In the genomic region with DNA sequence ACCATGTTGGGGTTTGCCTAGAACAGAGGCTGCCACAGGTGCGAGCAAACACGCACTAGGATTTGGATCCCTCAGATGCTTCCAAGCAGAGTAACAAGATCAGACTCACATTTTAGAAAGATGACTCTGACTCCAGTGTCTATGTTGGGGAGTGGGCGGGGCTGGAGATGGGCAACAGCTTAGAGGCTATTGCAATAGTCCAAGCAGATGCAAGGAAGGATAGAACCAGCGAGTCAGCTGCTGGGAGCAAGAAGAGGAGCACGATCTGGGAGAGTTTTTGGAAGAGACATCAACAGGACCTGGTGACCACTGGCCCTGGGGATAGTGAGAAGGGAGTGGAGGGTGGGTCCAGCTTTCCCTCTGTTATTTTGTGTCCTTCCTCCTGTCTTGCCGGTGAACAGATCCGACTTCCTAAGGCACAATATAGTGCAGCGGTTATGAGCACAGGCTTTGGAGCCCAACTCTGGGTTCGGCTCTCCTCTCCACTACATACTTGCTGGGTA, we compare ENCODE assay signal across 13 cellular contexts. TPM values are rescaled to one million over a fixed set of nuclear protein-coding genes. Genes with fewer than 3 reads are reported as not detected.
DNase-seq lines count a peak whose midpoint lies in the region; ATAC-seq, FAIRE-seq and TF ChIP-seq lines count a peak whose summit lies in the region.
"Had no signal": no experiment of that assay in that cellular context is flagged by ENCODE, and none has a peak within 500 bp of the region (broad histone marks: within the 10 kb centered on the region; RNA-seq: fewer than 3 reads in every experiment).

No MANE protein-coding gene starts in this region.

- BruUV-seq in A673 (replicated peaks; lab: Mats Ljungman, UMichigan) = no TSS peak

- no peak overlapping the region for H3K23ac ChIP-seq in mesenchymal stem cell (ENCODE audit: low read length in 2 of 2)

- peak overlapping the region; percentile 38 to 81 for H2BK12ac ChIP-seq in mesenchymal stem cell (ENCODE audit: low read length in 2 of 2)

- intact Hi-C loops in A673 (cut with micrococcal nuclease; ENCODE audit: unreplicated experiment) (no loop called here), transverse colon (cut with DNase I; ENCODE audit: low total_unique reads) (loop anchor here (10.0 kb wide), 1 partner anchor 67 kb away; no protein-coding TSS in a partner anchor)

- POLR2A ChIA-PET in A673 (lab: Charles Lee; ENCODE audit: low non-redundant PET) = no interaction called here
- POLR2A ChIA-PET in HEK293 (lab: Yijun Ruan, JAX) = interaction anchor here (0.5 to 4.0 kb wide), 3 partner anchors 111 to 183 kb away, joined by 4 to 18 read pairs (median 8); a partner anchor contains a TSS

- H3K36me3 ChIP-seq in A673 (ENCODE audit: insufficient read depth, low read length, poor library complexity, severe bottlenecking) = no peaks in the 10 kb centered on the region
- H3K36me3 ChIP-seq in HEK293 (ENCODE audit: control insufficient read depth in 2 of 2, insufficient read depth in 1 of 2, low read length in 2 of 2) = no peaks in the 10 kb centered on the region
- no peaks in the 10 kb centered on the region for H3K36me3 ChIP-seq in bronchial epithelial cell (ENCODE audit: control insufficient read depth, insufficient read depth, low read length)
- no peaks in the 10 kb centered on the region for H3K36me3 ChIP-seq in mesenchymal stem cell (ENCODE audit: control insufficient read depth in 1 of 2, insufficient read depth in 2 of 2, low read depth in 1 of 2, low read length in 2 of 2)
- no peaks in the 10 kb centered on the region for H3K36me3 ChIP-seq in transverse colon
- H3K36me3 ChIP-seq: brain microvascular endothelial cell had no signal

- no peak for TF ChIP-seq POLR2A in transverse colon (IDR thresholded peaks at IDR 0.05)

- H3K79me1 ChIP-seq in mesenchymal stem cell (replicated peaks; ENCODE audit: low read length, poor library complexity, severe bottlenecking) = no peaks in the 10 kb centered on the region

- ATAC-seq in GM21447 (IDR thresholded peaks at IDR 0.05; ENCODE audit: unreplicated experiment) = no peak

- no peak overlapping the region for H3K27ac ChIP-seq in A673 (ENCODE audit: low read depth, low read length, poor library complexity, severe bottlenecking)
- H3K27ac ChIP-seq in HEK293 (ENCODE audit: extremely low read depth, low read depth, low read length) = no peak overlapping the region
- no peak overlapping the region for H3K27ac ChIP-seq in mesenchymal stem cell (ENCODE audit: low read length, poor library complexity, severe bottlenecking)
- H3K27ac ChIP-seq in transverse colon = no peak overlapping the region
- H3K27ac ChIP-seq: brain microvascular endothelial cell, parathyroid adenoma had no signal

- in situ Hi-C loops in transverse colon (cut with MboI; ENCODE audit: low pct_ligation_motif_present in 1 of 4, low pct_unique_long_range_greater_than_20kb in 1 of 4, low sequenced_read_pairs in 3 of 4) = loop anchor here in 1 of 4 donors (10.0 kb wide), 1 partner anchor 147 kb away; no protein-coding TSS in a partner anchor

- no peak overlapping the region for H4K8ac ChIP-seq in mesenchymal stem cell (ENCODE audit: low read length)

- no peak overlapping the region for H2BK5ac ChIP-seq in mesenchymal stem cell (ENCODE audit: low read depth, low read length, poor library complexity, severe bottlenecking)

- FAIRE-seq in bronchial epithelial cell (lab: Jason Lieb, UNC) = no peak

- peak overlapping the region; percentile 76 for H2BK15ac ChIP-seq in mesenchymal stem cell (ENCODE audit: low read depth, poor library complexity, severe bottlenecking)

- H2AFZ ChIP-seq in mesenchymal stem cell (ENCODE audit: low read depth, low read length) = no peak overlapping the region
- H2AFZ ChIP-seq: parathyroid adenoma had no signal

- TF ChIP-seq CTCF in A673 (conservative IDR thresholded peaks at IDR 0.05; ENCODE audit: low read depth, low read length) = no peak
- TF ChIP-seq CTCF in HEK293 (tag by site-specific recombination; IDR thresholded peaks at IDR 0.05) = no peak
- TF ChIP-seq CTCF in bronchial epithelial cell (IDR thresholded peaks at IDR 0.05; ENCODE audit: insufficient read depth, low read length, severe bottlenecking) = no peak
- TF ChIP-seq CTCF in transverse colon (IDR thresholded peaks at IDR 0.05) = no peak

- H3K9me3 ChIP-seq in A673 (ENCODE audit: low read depth, low read length, poor library complexity, severe bottlenecking) = no peaks in the 10 kb centered on the region
- H3K9me3 ChIP-seq in HEK293 (ENCODE audit: control insufficient read depth, insufficient read depth, low read depth, low read length) = no peaks in the 10 kb centered on the region
- H3K9me3 ChIP-seq in mesenchymal stem cell (ENCODE audit: control insufficient read depth, low read length) = no peaks in the 10 kb centered on the region
- no peaks in the 10 kb centered on the region for H3K9me3 ChIP-seq in transverse colon

- H2BK120ac ChIP-seq in mesenchymal stem cell (ENCODE audit: low read depth, low read length) = no peak overlapping the region

- peak overlapping the region; percentile 15 for H4K91ac ChIP-seq in mesenchymal stem cell (ENCODE audit: low read length)

- H3K4me3 ChIP-seq in A673 (ENCODE audit: low read depth, low read length, poor library complexity, severe bottlenecking) (no peak overlapping the region), HEK293 (ENCODE audit: low read depth, low read length) (no peak overlapping the region), bronchial epithelial cell (ENCODE audit: low read depth, low read length) (no peak overlapping the region), mesenchymal stem cell (ENCODE audit: insufficient read depth in 1 of 2, low read depth in 1 of 2, low read length in 2 of 2) (no peak overlapping the region), transverse colon (no peak overlapping the region)

- peak overlapping the region; percentile 10 for H2AK5ac ChIP-seq in mesenchymal stem cell (ENCODE audit: low read length, severe bottlenecking)

- WGBS in mesenchymal stem cell = 82% methylated on average over 8 of the region's 9 CpGs
- 88 to 100% methylated on average over 2 to 9 of the region's 9 CpGs for WGBS in transverse colon (ENCODE audit: low coverage in 1 of 2), 2 donors

- peak; percentile 29 for DNase-seq in A673 (ENCODE audit: low spot score)
- DNase-seq in bronchial epithelial cell (ENCODE audit: low read depth) = peak; percentile 69
- peak; percentile 68 for DNase-seq in mesenchymal stem cell
- no peak for DNase-seq in anterior cingulate cortex (lab: John Stamatoyannopoulos, UW)
- DNase-seq in transverse colon = no peak
- no peak for DNase-seq in activated gamma-delta T cell treated with Interleukin-2 at 50 U/mL for 16 hours
- DNase-seq: activated CD4-positive, alpha-beta T cell treated with anti-CD3 and anti-CD28 coated beads, Interleukin-2, amount 50 U/mL, for 48 hours; brain microvascular endothelial cell; DMS53; NCI-H2171 treated with DMSO at 0.1 percent for 48 hours had no signal

- H3K14ac ChIP-seq in mesenchymal stem cell (ENCODE audit: low read length in 2 of 2) = peak overlapping the region in 1 of 2 experiments; percentile 8

- no peaks in the 10 kb centered on the region for H3K27me3 ChIP-seq in A673 (replicated peaks; ENCODE audit: insufficient read depth, low read depth, low read length, poor library complexity)
- no peaks in the 10 kb centered on the region for H3K27me3 ChIP-seq in bronchial epithelial cell (ENCODE audit: control insufficient read depth, insufficient read depth, low read length)
- H3K27me3 ChIP-seq in mesenchymal stem cell (ENCODE audit: control insufficient read depth in 1 of 2, insufficient read depth in 1 of 2, low read length in 2 of 2) = no peaks in the 10 kb centered on the region
- H3K27me3 ChIP-seq in transverse colon = no peaks in the 10 kb centered on the region
- H3K27me3 ChIP-seq: brain microvascular endothelial cell had no signal

- H3K9ac ChIP-seq in mesenchymal stem cell (ENCODE audit: low read length) = no peak overlapping the region
- H3K9ac ChIP-seq: parathyroid adenoma had no signal

- peaks cover 14% of the 10 kb centered on the region for H3K4me1 ChIP-seq in A673 (ENCODE audit: insufficient read depth, low read length, poor library complexity, severe bottlenecking)
- peaks cover 6% of the 10 kb centered on the region; the same call in 1 of the 2 replicates for H3K4me1 ChIP-seq in HEK293 (ENCODE audit: control insufficient read depth, insufficient read depth, low read length)
- peaks cover 22% of the 10 kb centered on the region for H3K4me1 ChIP-seq in mesenchymal stem cell (ENCODE audit: control insufficient read depth, insufficient read depth, low read depth, low read length)
- peaks cover 8 to 12% (median 9%) of the 10 kb centered on the region in 4 donors for H3K4me1 ChIP-seq in transverse colon
- H3K4me1 ChIP-seq: parathyroid adenoma had no signal

- H3K4ac ChIP-seq in mesenchymal stem cell (ENCODE audit: low read depth in 1 of 2, low read length in 2 of 2) = peak overlapping the region in 1 of 2 experiments; percentile 43

- H3K18ac ChIP-seq in mesenchymal stem cell (ENCODE audit: low read depth in 1 of 2, low read length in 2 of 2) = peak overlapping the region in 1 of 2 experiments; percentile 35

- CTCF ChIA-PET in A673 (lab: Charles Lee) = interaction anchor here (1.8 kb wide), 1 partner anchor 152 kb away, joined by 6 read pairs; no protein-coding TSS in a partner anchor
- CTCF ChIA-PET in HEK293 (lab: Yijun Ruan, JAX) = interaction anchor here (0.6 to 20.6 kb wide), 10 partner anchors 11 to 150 kb away, joined by 3 to 380 read pairs (median 4); a partner anchor contains a TSS

- no peak overlapping the region for H3K4me2 ChIP-seq in mesenchymal stem cell (ENCODE audit: low read length, poor library complexity, severe bottlenecking)

- no peak for TF ChIP-seq EP300 in transverse colon (IDR thresholded peaks at IDR 0.05; ENCODE audit: low read depth)

TF ChIP-seq in HEK293, 187 proteins besides CTCF, POLR2A, EP300 and RAD21:
- TF ChIP-seq ZFHX2 (tag by site-specific recombination; conservative IDR thresholded peaks at IDR 0.05) = 0 out of 2 replicates have a peak, but pooled peaks have one; percentile 9
- TF ChIP-seq ZNF514 (tag by site-specific recombination; IDR thresholded peaks at IDR 0.05) = no peak
- no peak for TF ChIP-seq ZNF146 (tag by site-specific recombination; IDR thresholded peaks at IDR 0.05)
- 0 out of 2 replicates have a peak, but pooled peaks have one; percentile 34 for TF ChIP-seq SCRT2 (tag by site-specific recombination; IDR thresholded peaks at IDR 0.05)
TF ChIP-seq in HEK293: peak in this region for 2.

RNA-seq across cellular contexts. Expression of a gene that starts 52.7 kb away (rescaled TPM):
- total RNA-seq in A673 (2021) (not detected in 2 replicates), bronchial epithelial cell (under 0.01 and 0.26 TPM in 2 replicates), transverse colon (10 to 100 TPM; 13.1 to 46.4 (median 29.6) TPM)
- polyA plus RNA-seq in mesenchymal stem cell (2013, experiment 1 of 2) = 0.03 TPM
- not detected for polyA plus RNA-seq in mesenchymal stem cell (2013, experiment 2 of 2)

Comparison
In these comparisons a context has a peak if more than half of its experiments do, and no peak if none do; other contexts are left out.
1. DNase-seq: peak in A673 (single experiment), bronchial epithelial cell (single experiment) and mesenchymal stem cell (single experiment); none in anterior cingulate cortex (0 of 58), transverse colon (single experiment) and activated gamma-delta T cell treated with Interleukin-2 at 50 U/mL for 16 hours (single experiment).
2. RNA of a gene that starts 52.7 kb away (total RNA-seq): 13.1 to 46.4 TPM in transverse colon; not detected in A673 and under 0.01 to 0.26 TPM in bronchial epithelial cell; every median in the first group is over 10 times any median in the second.